ENCODE assay signal across 1 cellular context in the genomic region with DNA sequence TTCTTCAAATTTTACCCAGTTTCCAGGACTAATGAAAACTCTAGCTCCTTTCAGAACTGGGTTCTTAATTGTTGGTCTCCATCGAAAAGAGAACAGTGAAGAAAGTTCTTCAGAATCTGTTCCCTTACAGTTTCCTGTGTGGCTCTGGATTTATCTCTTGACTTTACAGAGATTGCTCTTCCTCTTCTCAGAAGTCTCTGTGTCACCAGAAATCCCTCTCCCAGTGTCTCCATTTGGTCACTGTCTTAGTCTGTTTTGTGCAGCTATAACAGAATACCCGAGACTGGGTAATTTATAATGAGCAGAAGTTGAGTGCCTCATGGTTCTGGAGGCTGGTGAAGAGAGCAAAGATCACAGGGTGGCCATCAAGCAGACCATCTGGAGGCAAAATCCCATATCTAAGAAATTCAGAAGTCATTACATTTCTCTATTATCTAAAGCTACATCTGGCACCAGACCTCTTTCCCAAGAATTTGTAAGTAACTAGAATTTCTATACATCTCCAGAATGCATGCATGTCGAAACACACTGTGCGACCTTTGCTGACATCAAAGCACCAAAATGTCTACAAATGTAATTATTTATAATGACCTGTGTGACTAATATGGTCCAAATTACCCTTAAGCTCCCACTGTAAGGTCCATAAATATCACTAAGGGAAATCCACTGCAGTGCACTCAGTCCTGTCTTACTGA.
TF ChIP-seq lines count a peak whose summit lies in the region.

No MANE protein-coding gene starts in this region.

TF ChIP-seq in WTC11, 78 proteins besides CTCF, POLR2A, EP300 and RAD21 (continued from another document):
- TF ChIP-seq, protein P1, sequence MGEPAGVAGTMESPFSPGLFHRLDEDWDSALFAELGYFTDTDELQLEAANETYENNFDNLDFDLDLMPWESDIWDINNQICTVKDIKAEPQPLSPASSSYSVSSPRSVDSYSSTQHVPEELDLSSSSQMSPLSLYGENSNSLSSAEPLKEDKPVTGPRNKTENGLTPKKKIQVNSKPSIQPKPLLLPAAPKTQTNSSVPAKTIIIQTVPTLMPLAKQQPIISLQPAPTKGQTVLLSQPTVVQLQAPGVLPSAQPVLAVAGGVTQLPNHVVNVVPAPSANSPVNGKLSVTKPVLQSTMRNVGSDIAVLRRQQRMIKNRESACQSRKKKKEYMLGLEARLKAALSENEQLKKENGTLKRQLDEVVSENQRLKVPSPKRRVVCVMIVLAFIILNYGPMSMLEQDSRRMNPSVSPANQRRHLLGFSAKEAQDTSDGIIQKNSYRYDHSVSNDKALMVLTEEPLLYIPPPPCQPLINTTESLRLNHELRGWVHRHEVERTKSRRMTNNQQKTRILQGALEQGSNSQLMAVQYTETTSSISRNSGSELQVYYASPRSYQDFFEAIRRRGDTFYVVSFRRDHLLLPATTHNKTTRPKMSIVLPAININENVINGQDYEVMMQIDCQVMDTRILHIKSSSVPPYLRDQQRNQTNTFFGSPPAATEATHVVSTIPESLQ (CRISPR knock-in tag; IDR thresholded peaks at IDR 0.05), result no peak
- TF ChIP-seq, protein P2, sequence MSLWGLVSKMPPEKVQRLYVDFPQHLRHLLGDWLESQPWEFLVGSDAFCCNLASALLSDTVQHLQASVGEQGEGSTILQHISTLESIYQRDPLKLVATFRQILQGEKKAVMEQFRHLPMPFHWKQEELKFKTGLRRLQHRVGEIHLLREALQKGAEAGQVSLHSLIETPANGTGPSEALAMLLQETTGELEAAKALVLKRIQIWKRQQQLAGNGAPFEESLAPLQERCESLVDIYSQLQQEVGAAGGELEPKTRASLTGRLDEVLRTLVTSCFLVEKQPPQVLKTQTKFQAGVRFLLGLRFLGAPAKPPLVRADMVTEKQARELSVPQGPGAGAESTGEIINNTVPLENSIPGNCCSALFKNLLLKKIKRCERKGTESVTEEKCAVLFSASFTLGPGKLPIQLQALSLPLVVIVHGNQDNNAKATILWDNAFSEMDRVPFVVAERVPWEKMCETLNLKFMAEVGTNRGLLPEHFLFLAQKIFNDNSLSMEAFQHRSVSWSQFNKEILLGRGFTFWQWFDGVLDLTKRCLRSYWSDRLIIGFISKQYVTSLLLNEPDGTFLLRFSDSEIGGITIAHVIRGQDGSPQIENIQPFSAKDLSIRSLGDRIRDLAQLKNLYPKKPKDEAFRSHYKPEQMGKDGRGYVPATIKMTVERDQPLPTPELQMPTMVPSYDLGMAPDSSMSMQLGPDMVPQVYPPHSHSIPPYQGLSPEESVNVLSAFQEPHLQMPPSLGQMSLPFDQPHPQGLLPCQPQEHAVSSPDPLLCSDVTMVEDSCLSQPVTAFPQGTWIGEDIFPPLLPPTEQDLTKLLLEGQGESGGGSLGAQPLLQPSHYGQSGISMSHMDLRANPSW (CRISPR knock-in tag; conservative IDR thresholded peaks at IDR 0.05; ENCODE audit: low read depth), result no peak
- TF ChIP-seq ESRRA (CRISPR knock-in tag; IDR thresholded peaks at IDR 0.05; ENCODE audit: borderline replicate concordance), result no peak
